1 cellular context compared by ENCODE assay signal in the genomic region with DNA sequence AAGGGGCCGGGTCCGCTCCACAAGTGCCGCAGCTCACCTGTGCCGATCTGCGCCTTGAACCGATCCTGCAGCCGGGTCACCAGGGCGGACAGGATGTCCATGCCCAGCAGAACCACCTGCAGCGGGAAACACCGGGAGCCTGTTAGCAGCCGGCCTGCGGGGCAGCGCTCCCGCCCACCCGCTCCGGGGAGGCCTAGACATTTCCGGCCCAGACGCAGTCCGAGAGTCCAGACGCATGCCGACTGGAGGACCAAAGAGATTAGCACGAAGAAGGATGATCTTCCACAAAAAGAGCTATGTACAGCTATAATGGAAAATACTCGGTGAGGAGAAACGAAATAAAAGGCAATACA.
TF ChIP-seq lines count a peak whose summit lies in the region.

No MANE protein-coding gene starts in this region.

TF ChIP-seq in HepG2, 621 proteins besides CTCF, POLR2A, EP300 and RAD21 (continued from another document and continues in another):
- TF ChIP-seq SCMH1 (CRISPR knock-in tag; IDR thresholded peaks at IDR 0.05; ENCODE audit: borderline replicate concordance) (no peak), ZSCAN25 (CRISPR knock-in tag; IDR thresholded peaks at IDR 0.05) (peak; percentile 90), ZMYM2 (CRISPR knock-in tag; IDR thresholded peaks at IDR 0.05) (no peak), ZNF547 (CRISPR knock-in tag; IDR thresholded peaks at IDR 0.05) (no peak; the same call in 1 of the 2 replicates), ZNF891 (CRISPR knock-in tag; IDR thresholded peaks at IDR 0.05) (no peak), ZNF33A (CRISPR knock-in tag; IDR thresholded peaks at IDR 0.05; ENCODE audit: borderline replicate concordance) (no peak), SIN3B (IDR thresholded peaks at IDR 0.05; ENCODE audit: low read length) (peak; percentile 9; the same call in 1 of the 2 replicates), KDM3A (CRISPR knock-in tag; IDR thresholded peaks at IDR 0.05; ENCODE audit: low read depth) (no peak), RARA (CRISPR knock-in tag; IDR thresholded peaks at IDR 0.05) (peak; percentile 51), TEAD2 (CRISPR knock-in tag; IDR thresholded peaks at IDR 0.05) (0 out of 2 replicates have a peak, but pooled peaks have one; percentile 11), MIER3 (CRISPR knock-in tag; IDR thresholded peaks at IDR 0.05; ENCODE audit: borderline replicate concordance) (peak; percentile 26; the same call in 1 of the 2 replicates), ETV5 (CRISPR knock-in tag; IDR thresholded peaks at IDR 0.05; ENCODE audit: borderline replicate concordance) (peak; percentile 94), TP53 (CRISPR knock-in tag; conservative IDR thresholded peaks at IDR 0.05) (no peak), NFRKB (IDR thresholded peaks at IDR 0.05) (no peak), MZF1 (CRISPR knock-in tag; IDR thresholded peaks at IDR 0.05; ENCODE audit: borderline replicate concordance) (no peak), ZNF788 (CRISPR knock-in tag; IDR thresholded peaks at IDR 0.05; ENCODE audit: borderline replicate concordance) (peak; percentile 51; the same call in 1 of the 2 replicates), CHD2 (IDR thresholded peaks at IDR 0.05; ENCODE audit: low read depth, low read length) (0 out of 2 replicates have a peak, but pooled peaks have one; percentile 39), ARNTL (CRISPR knock-in tag; IDR thresholded peaks at IDR 0.05) (no peak), ZNF354B (CRISPR knock-in tag; IDR thresholded peaks at IDR 0.05) (no peak), NFATC3 (CRISPR knock-in tag; IDR thresholded peaks at IDR 0.05) (no peak), ZMYM3 (CRISPR knock-in tag; IDR thresholded peaks at IDR 0.05) (no peak)
- TF ChIP-seq, protein P1, sequence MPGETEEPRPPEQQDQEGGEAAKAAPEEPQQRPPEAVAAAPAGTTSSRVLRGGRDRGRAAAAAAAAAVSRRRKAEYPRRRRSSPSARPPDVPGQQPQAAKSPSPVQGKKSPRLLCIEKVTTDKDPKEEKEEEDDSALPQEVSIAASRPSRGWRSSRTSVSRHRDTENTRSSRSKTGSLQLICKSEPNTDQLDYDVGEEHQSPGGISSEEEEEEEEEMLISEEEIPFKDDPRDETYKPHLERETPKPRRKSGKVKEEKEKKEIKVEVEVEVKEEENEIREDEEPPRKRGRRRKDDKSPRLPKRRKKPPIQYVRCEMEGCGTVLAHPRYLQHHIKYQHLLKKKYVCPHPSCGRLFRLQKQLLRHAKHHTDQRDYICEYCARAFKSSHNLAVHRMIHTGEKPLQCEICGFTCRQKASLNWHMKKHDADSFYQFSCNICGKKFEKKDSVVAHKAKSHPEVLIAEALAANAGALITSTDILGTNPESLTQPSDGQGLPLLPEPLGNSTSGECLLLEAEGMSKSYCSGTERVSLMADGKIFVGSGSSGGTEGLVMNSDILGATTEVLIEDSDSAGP (CRISPR knock-in tag; IDR thresholded peaks at IDR 0.05; ENCODE audit: borderline replicate concordance), result no peak; the same call in 1 of the 2 replicates
- TF ChIP-seq, protein P2, sequence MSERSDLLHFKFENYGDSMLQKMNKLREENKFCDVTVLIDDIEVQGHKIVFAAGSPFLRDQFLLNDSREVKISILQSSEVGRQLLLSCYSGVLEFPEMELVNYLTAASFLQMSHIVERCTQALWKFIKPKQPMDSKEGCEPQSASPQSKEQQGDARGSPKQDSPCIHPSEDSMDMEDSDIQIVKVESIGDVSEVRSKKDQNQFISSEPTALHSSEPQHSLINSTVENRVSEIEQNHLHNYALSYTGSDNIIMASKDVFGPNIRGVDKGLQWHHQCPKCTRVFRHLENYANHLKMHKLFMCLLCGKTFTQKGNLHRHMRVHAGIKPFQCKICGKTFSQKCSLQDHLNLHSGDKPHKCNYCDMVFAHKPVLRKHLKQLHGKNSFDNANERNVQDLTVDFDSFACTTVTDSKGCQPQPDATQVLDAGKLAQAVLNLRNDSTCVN (CRISPR knock-in tag; IDR thresholded peaks at IDR 0.05; ENCODE audit: borderline replicate concordance), result peak; percentile 41; the same call in 1 of the 2 replicates
- TF ChIP-seq, protein P3, sequence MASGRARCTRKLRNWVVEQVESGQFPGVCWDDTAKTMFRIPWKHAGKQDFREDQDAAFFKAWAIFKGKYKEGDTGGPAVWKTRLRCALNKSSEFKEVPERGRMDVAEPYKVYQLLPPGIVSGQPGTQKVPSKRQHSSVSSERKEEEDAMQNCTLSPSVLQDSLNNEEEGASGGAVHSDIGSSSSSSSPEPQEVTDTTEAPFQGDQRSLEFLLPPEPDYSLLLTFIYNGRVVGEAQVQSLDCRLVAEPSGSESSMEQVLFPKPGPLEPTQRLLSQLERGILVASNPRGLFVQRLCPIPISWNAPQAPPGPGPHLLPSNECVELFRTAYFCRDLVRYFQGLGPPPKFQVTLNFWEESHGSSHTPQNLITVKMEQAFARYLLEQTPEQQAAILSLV (CRISPR knock-in tag; IDR thresholded peaks at IDR 0.05; ENCODE audit: borderline replicate concordance), result peak; percentile 48; the same call in 1 of the 2 replicates
- TF ChIP-seq, protein P4, sequence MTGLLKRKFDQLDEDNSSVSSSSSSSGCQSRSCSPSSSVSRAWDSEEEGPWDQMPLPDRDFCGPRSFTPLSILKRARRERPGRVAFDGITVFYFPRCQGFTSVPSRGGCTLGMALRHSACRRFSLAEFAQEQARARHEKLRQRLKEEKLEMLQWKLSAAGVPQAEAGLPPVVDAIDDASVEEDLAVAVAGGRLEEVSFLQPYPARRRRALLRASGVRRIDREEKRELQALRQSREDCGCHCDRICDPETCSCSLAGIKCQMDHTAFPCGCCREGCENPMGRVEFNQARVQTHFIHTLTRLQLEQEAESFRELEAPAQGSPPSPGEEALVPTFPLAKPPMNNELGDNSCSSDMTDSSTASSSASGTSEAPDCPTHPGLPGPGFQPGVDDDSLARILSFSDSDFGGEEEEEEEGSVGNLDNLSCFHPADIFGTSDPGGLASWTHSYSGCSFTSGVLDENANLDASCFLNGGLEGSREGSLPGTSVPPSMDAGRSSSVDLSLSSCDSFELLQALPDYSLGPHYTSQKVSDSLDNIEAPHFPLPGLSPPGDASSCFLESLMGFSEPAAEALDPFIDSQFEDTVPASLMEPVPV (CRISPR knock-in tag; IDR thresholded peaks at IDR 0.05), result peak; percentile 22; the same call in 1 of the 2 replicates
- TF ChIP-seq, protein P5, sequence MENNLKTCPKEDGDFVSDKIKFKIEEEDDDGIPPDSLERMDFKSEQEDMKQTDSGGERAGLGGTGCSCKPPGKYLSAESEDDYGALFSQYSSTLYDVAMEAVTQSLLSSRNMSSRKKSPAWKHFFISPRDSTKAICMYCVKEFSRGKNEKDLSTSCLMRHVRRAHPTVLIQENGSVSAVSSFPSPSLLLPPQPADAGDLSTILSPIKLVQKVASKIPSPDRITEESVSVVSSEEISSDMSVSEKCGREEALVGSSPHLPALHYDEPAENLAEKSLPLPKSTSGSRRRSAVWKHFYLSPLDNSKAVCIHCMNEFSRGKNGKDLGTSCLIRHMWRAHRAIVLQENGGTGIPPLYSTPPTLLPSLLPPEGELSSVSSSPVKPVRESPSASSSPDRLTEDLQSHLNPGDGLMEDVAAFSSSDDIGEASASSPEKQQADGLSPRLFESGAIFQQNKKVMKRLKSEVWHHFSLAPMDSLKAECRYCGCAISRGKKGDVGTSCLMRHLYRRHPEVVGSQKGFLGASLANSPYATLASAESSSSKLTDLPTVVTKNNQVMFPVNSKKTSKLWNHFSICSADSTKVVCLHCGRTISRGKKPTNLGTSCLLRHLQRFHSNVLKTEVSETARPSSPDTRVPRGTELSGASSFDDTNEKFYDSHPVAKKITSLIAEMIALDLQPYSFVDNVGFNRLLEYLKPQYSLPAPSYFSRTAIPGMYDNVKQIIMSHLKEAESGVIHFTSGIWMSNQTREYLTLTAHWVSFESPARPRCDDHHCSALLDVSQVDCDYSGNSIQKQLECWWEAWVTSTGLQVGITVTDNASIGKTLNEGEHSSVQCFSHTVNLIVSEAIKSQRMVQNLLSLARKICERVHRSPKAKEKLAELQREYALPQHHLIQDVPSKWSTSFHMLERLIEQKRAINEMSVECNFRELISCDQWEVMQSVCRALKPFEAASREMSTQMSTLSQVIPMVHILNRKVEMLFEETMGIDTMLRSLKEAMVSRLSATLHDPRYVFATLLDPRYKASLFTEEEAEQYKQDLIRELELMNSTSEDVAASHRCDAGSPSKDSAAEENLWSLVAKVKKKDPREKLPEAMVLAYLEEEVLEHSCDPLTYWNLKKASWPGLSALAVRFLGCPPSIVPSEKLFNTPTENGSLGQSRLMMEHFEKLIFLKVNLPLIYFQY (CRISPR knock-in tag; IDR thresholded peaks at IDR 0.05; ENCODE audit: borderline replicate concordance), result peak; percentile 63; the same call in 1 of the 2 replicates
- TF ChIP-seq, protein P6, sequence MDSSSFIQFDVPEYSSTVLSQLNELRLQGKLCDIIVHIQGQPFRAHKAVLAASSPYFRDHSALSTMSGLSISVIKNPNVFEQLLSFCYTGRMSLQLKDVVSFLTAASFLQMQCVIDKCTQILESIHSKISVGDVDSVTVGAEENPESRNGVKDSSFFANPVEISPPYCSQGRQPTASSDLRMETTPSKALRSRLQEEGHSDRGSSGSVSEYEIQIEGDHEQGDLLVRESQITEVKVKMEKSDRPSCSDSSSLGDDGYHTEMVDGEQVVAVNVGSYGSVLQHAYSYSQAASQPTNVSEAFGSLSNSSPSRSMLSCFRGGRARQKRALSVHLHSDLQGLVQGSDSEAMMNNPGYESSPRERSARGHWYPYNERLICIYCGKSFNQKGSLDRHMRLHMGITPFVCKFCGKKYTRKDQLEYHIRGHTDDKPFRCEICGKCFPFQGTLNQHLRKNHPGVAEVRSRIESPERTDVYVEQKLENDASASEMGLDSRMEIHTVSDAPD (CRISPR knock-in tag; IDR thresholded peaks at IDR 0.05), result no peak
- TF ChIP-seq, protein P7, sequence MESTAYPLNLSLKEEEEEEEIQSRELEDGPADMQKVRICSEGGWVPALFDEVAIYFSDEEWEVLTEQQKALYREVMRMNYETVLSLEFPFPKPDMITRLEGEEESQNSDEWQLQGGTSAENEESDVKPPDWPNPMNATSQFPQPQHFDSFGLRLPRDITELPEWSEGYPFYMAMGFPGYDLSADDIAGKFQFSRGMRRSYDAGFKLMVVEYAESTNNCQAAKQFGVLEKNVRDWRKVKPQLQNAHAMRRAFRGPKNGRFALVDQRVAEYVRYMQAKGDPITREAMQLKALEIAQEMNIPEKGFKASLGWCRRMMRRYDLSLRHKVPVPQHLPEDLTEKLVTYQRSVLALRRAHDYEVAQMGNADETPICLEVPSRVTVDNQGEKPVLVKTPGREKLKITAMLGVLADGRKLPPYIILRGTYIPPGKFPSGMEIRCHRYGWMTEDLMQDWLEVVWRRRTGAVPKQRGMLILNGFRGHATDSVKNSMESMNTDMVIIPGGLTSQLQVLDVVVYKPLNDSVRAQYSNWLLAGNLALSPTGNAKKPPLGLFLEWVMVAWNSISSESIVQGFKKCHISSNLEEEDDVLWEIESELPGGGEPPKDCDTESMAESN (CRISPR knock-in tag; conservative IDR thresholded peaks at IDR 0.05), result no peak
- TF ChIP-seq, protein P8, sequence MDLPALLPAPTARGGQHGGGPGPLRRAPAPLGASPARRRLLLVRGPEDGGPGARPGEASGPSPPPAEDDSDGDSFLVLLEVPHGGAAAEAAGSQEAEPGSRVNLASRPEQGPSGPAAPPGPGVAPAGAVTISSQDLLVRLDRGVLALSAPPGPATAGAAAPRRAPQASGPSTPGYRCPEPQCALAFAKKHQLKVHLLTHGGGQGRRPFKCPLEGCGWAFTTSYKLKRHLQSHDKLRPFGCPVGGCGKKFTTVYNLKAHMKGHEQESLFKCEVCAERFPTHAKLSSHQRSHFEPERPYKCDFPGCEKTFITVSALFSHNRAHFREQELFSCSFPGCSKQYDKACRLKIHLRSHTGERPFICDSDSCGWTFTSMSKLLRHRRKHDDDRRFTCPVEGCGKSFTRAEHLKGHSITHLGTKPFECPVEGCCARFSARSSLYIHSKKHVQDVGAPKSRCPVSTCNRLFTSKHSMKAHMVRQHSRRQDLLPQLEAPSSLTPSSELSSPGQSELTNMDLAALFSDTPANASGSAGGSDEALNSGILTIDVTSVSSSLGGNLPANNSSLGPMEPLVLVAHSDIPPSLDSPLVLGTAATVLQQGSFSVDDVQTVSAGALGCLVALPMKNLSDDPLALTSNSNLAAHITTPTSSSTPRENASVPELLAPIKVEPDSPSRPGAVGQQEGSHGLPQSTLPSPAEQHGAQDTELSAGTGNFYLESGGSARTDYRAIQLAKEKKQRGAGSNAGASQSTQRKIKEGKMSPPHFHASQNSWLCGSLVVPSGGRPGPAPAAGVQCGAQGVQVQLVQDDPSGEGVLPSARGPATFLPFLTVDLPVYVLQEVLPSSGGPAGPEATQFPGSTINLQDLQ (CRISPR knock-in tag; IDR thresholded peaks at IDR 0.05), result 0 out of 2 replicates have a peak, but pooled peaks have one; percentile 11
- TF ChIP-seq, protein P9, sequence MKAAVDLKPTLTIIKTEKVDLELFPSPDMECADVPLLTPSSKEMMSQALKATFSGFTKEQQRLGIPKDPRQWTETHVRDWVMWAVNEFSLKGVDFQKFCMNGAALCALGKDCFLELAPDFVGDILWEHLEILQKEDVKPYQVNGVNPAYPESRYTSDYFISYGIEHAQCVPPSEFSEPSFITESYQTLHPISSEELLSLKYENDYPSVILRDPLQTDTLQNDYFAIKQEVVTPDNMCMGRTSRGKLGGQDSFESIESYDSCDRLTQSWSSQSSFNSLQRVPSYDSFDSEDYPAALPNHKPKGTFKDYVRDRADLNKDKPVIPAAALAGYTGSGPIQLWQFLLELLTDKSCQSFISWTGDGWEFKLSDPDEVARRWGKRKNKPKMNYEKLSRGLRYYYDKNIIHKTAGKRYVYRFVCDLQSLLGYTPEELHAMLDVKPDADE (CRISPR knock-in tag; IDR thresholded peaks at IDR 0.05), result no peak
- TF ChIP-seq, protein P10, sequence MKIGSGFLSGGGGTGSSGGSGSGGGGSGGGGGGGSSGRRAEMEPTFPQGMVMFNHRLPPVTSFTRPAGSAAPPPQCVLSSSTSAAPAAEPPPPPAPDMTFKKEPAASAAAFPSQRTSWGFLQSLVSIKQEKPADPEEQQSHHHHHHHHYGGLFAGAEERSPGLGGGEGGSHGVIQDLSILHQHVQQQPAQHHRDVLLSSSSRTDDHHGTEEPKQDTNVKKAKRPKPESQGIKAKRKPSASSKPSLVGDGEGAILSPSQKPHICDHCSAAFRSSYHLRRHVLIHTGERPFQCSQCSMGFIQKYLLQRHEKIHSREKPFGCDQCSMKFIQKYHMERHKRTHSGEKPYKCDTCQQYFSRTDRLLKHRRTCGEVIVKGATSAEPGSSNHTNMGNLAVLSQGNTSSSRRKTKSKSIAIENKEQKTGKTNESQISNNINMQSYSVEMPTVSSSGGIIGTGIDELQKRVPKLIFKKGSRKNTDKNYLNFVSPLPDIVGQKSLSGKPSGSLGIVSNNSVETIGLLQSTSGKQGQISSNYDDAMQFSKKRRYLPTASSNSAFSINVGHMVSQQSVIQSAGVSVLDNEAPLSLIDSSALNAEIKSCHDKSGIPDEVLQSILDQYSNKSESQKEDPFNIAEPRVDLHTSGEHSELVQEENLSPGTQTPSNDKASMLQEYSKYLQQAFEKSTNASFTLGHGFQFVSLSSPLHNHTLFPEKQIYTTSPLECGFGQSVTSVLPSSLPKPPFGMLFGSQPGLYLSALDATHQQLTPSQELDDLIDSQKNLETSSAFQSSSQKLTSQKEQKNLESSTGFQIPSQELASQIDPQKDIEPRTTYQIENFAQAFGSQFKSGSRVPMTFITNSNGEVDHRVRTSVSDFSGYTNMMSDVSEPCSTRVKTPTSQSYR (CRISPR knock-in tag; IDR thresholded peaks at IDR 0.05; ENCODE audit: borderline replicate concordance), result peak; percentile 51; the same call in 1 of the 2 replicates
